Comparison of ENCODE assay signal across 18 cellular contexts in the genomic region with DNA sequence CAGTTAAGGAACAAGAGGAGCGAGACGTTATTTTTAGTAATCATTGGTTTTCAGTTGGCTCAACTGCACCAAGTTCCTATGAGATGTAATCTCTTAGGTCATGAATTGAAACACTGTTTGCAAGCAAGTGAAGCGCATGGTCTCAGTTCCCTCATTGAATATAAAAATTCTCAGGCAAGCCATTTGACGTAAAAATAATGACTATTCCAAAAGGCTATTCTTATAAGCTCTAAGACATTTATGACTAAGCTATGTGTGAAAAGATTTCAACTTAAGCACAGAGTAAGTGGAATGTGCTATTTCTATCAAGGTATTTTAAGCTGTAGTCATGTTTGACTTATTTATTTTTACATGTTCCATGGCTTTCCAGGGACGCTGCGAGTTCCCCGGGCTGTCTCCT.
DNase-seq lines count a peak whose midpoint lies in the region; ATAC-seq, FAIRE-seq and TF ChIP-seq lines count a peak whose summit lies in the region.
"Had no signal": no experiment of that assay in that cellular context is flagged by ENCODE, and none has a peak within 500 bp of the region (broad histone marks: within the 10 kb centered on the region; RNA-seq: fewer than 3 reads in every experiment).

No MANE protein-coding gene starts in this region.

- TF ChIP-seq CTCF in ascending aorta (IDR thresholded peaks at IDR 0.05) = no peak
- TF ChIP-seq CTCF in coronary artery (IDR thresholded peaks at IDR 0.05) = no peak
- no peak for TF ChIP-seq CTCF in retinal pigment epithelial cell (conservative IDR thresholded peaks at IDR 0.05; ENCODE audit: low read depth, low read length)

- no peak for FAIRE-seq in small intestine (lab: Jason Lieb, UNC)
- FAIRE-seq: A549, GM12892, HepG2, HTR-8/SVneo had no signal

- no peak for ATAC-seq in GM19351 (IDR thresholded peaks at IDR 0.05; ENCODE audit: unreplicated experiment)
- ATAC-seq: A549, HepG2 had no signal

- WGBS in small intestine, 3 donors = 81 to 91% (median 86%) methylated on average over 7 of the region's 7 CpGs

- no peak for DNase-seq in ascending aorta (ENCODE audit: low spot score in 2 of 2)
- DNase-seq in coronary artery (ENCODE audit: low spot score) = no peak
- DNase-seq in retinal pigment epithelial cell (ENCODE audit: low read depth) = peak; percentile 73
- no peak for DNase-seq in small intestine
- no peak for DNase-seq in effector memory CD4-positive, alpha-beta T cell
- DNase-seq: BE2C; CD4-positive, alpha-beta memory T cell; COR-L47; DND-41; GDM1; HCEC 1CT; HFFc6 had no signal

- no peak overlapping the region for H3K4me3 ChIP-seq in ascending aorta
- H3K4me3 ChIP-seq in coronary artery = no peak overlapping the region
- H3K4me3 ChIP-seq in retinal pigment epithelial cell (ENCODE audit: low read length) = no peak overlapping the region
- no peak overlapping the region for H3K4me3 ChIP-seq in small intestine (ENCODE audit: low read depth in 1 of 2, low read length in 2 of 2)
- H3K4me3 ChIP-seq in effector memory CD4-positive, alpha-beta T cell (ENCODE audit: insufficient read depth, low read depth, low read length, poor library complexity, severe bottlenecking) = no peak overlapping the region
- H3K4me3 ChIP-seq: A549 had no signal

- H3K27ac ChIP-seq in ascending aorta = peak overlapping the region; percentile 67 to 72
- peak overlapping the region; percentile 37 to 73 for H3K27ac ChIP-seq in coronary artery
- no peak overlapping the region for H3K27ac ChIP-seq in small intestine (ENCODE audit: low read depth in 1 of 2, low read length in 1 of 2)
- no peak overlapping the region for H3K27ac ChIP-seq in effector memory CD4-positive, alpha-beta T cell (ENCODE audit: insufficient read depth, low read length, poor library complexity, severe bottlenecking)
- H3K27ac ChIP-seq: A549, C4-2B had no signal

- H3K4me1 ChIP-seq in ascending aorta = peaks cover 0 to 18% of the 10 kb centered on the region in 2 donors
- H3K4me1 ChIP-seq in small intestine (ENCODE audit: control insufficient read depth in 2 of 2, insufficient read depth in 1 of 2, low read depth in 1 of 2, low read length in 1 of 2) = no peaks in the 10 kb centered on the region
- H3K4me1 ChIP-seq in effector memory CD4-positive, alpha-beta T cell (ENCODE audit: control insufficient read depth, insufficient read depth, low read length, poor library complexity, severe bottlenecking) = no peaks in the 10 kb centered on the region
- H3K4me1 ChIP-seq: A549, BE2C had no signal

- no peaks in the 10 kb centered on the region for H3K9me3 ChIP-seq in ascending aorta
- H3K9me3 ChIP-seq in small intestine (ENCODE audit: control insufficient read depth, low read depth) = no peaks in the 10 kb centered on the region
- H3K9me3 ChIP-seq in effector memory CD4-positive, alpha-beta T cell (ENCODE audit: control insufficient read depth, low read length) = no peaks in the 10 kb centered on the region
- H3K9me3 ChIP-seq: A549, BE2C had no signal

- H3K36me3 ChIP-seq in ascending aorta = no peaks in the 10 kb centered on the region
- H3K36me3 ChIP-seq in small intestine (ENCODE audit: control insufficient read depth in 2 of 2, insufficient read depth in 2 of 2, low read length in 2 of 2) = no peaks in the 10 kb centered on the region
- no peaks in the 10 kb centered on the region for H3K36me3 ChIP-seq in effector memory CD4-positive, alpha-beta T cell (ENCODE audit: control insufficient read depth, insufficient read depth, low read length)
- H3K36me3 ChIP-seq: BE2C had no signal

- no peaks in the 10 kb centered on the region for H3K27me3 ChIP-seq in ascending aorta
- no peaks in the 10 kb centered on the region for H3K27me3 ChIP-seq in small intestine (ENCODE audit: control insufficient read depth in 2 of 2, insufficient read depth in 2 of 2, low read length in 2 of 2)
- no peaks in the 10 kb centered on the region for H3K27me3 ChIP-seq in effector memory CD4-positive, alpha-beta T cell (replicated peaks; ENCODE audit: control insufficient read depth, insufficient read depth, low read length, poor library complexity, severe bottlenecking)
- H3K27me3 ChIP-seq: BE2C had no signal

- intact Hi-C loops in ascending aorta (cut with DNase I) = no loop called here

Comparison
In these comparisons a context has a peak if more than half of its experiments do, and no peak if none do; other contexts are left out.
1. H3K27ac ChIP-seq: peak in ascending aorta (2 of 2) and coronary artery (2 of 2); none in small intestine (0 of 2) and effector memory CD4-positive, alpha-beta T cell (single experiment).